ENCODE assay signal across 2 cellular contexts in the genomic region with DNA sequence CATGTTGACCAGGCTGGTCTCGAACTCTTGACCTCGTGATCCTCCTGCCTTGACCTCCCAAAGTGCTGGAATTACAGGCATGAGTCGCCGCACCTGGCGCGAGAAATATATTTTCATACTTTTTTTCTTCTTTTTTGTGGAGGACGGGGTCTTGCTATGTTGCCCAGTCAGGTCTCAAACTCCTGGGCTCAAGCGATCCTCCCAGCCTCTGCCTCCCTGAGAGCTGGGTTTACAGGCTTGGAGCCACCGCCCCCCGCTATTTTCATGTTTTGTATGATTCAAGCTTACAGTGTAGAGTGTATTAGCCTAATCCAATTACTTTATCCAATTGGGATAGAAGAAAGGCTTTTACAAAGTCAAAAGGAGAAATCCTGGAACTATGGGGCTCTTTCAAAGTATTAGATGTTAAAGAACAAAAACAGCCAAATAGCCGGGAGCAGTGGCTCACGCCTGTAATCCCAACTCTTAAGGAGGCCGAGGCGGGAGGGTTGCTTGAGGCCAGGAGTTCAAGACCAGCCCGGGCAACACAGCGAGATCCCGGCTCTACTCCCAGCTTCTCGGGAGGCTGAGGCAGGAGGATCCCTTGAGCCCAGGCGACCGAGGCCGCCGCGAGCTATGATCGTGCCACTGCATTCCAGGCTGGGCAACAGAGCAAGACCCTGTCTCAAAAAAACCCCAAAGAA.
A peak's percentile ranks its signal among the peaks of the same experiment; 100 is the strongest.
TF ChIP-seq lines count a peak whose summit lies in the region.

No MANE protein-coding gene starts in this region.

TF ChIP-seq in GM23338, 12 proteins besides CTCF, POLR2A, EP300 and RAD21 (continued from another document):
- TF ChIP-seq, protein P1, sequence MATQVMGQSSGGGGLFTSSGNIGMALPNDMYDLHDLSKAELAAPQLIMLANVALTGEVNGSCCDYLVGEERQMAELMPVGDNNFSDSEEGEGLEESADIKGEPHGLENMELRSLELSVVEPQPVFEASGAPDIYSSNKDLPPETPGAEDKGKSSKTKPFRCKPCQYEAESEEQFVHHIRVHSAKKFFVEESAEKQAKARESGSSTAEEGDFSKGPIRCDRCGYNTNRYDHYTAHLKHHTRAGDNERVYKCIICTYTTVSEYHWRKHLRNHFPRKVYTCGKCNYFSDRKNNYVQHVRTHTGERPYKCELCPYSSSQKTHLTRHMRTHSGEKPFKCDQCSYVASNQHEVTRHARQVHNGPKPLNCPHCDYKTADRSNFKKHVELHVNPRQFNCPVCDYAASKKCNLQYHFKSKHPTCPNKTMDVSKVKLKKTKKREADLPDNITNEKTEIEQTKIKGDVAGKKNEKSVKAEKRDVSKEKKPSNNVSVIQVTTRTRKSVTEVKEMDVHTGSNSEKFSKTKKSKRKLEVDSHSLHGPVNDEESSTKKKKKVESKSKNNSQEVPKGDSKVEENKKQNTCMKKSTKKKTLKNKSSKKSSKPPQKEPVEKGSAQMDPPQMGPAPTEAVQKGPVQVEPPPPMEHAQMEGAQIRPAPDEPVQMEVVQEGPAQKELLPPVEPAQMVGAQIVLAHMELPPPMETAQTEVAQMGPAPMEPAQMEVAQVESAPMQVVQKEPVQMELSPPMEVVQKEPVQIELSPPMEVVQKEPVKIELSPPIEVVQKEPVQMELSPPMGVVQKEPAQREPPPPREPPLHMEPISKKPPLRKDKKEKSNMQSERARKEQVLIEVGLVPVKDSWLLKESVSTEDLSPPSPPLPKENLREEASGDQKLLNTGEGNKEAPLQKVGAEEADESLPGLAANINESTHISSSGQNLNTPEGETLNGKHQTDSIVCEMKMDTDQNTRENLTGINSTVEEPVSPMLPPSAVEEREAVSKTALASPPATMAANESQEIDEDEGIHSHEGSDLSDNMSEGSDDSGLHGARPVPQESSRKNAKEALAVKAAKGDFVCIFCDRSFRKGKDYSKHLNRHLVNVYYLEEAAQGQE (IDR thresholded peaks at IDR 0.05; ENCODE audit: unreplicated experiment) = no peak
- no peak for TF ChIP-seq STAT1 (IDR thresholded peaks at IDR 0.05; ENCODE audit: unreplicated experiment)
- no peak for TF ChIP-seq EZH2phosphoT487 (IDR thresholded peaks at IDR 0.05; ENCODE audit: unreplicated experiment)
- TF ChIP-seq ZNF114 (CRISPR knock-in tag; IDR thresholded peaks at IDR 0.05) = no peak
- TF ChIP-seq, protein P2, sequence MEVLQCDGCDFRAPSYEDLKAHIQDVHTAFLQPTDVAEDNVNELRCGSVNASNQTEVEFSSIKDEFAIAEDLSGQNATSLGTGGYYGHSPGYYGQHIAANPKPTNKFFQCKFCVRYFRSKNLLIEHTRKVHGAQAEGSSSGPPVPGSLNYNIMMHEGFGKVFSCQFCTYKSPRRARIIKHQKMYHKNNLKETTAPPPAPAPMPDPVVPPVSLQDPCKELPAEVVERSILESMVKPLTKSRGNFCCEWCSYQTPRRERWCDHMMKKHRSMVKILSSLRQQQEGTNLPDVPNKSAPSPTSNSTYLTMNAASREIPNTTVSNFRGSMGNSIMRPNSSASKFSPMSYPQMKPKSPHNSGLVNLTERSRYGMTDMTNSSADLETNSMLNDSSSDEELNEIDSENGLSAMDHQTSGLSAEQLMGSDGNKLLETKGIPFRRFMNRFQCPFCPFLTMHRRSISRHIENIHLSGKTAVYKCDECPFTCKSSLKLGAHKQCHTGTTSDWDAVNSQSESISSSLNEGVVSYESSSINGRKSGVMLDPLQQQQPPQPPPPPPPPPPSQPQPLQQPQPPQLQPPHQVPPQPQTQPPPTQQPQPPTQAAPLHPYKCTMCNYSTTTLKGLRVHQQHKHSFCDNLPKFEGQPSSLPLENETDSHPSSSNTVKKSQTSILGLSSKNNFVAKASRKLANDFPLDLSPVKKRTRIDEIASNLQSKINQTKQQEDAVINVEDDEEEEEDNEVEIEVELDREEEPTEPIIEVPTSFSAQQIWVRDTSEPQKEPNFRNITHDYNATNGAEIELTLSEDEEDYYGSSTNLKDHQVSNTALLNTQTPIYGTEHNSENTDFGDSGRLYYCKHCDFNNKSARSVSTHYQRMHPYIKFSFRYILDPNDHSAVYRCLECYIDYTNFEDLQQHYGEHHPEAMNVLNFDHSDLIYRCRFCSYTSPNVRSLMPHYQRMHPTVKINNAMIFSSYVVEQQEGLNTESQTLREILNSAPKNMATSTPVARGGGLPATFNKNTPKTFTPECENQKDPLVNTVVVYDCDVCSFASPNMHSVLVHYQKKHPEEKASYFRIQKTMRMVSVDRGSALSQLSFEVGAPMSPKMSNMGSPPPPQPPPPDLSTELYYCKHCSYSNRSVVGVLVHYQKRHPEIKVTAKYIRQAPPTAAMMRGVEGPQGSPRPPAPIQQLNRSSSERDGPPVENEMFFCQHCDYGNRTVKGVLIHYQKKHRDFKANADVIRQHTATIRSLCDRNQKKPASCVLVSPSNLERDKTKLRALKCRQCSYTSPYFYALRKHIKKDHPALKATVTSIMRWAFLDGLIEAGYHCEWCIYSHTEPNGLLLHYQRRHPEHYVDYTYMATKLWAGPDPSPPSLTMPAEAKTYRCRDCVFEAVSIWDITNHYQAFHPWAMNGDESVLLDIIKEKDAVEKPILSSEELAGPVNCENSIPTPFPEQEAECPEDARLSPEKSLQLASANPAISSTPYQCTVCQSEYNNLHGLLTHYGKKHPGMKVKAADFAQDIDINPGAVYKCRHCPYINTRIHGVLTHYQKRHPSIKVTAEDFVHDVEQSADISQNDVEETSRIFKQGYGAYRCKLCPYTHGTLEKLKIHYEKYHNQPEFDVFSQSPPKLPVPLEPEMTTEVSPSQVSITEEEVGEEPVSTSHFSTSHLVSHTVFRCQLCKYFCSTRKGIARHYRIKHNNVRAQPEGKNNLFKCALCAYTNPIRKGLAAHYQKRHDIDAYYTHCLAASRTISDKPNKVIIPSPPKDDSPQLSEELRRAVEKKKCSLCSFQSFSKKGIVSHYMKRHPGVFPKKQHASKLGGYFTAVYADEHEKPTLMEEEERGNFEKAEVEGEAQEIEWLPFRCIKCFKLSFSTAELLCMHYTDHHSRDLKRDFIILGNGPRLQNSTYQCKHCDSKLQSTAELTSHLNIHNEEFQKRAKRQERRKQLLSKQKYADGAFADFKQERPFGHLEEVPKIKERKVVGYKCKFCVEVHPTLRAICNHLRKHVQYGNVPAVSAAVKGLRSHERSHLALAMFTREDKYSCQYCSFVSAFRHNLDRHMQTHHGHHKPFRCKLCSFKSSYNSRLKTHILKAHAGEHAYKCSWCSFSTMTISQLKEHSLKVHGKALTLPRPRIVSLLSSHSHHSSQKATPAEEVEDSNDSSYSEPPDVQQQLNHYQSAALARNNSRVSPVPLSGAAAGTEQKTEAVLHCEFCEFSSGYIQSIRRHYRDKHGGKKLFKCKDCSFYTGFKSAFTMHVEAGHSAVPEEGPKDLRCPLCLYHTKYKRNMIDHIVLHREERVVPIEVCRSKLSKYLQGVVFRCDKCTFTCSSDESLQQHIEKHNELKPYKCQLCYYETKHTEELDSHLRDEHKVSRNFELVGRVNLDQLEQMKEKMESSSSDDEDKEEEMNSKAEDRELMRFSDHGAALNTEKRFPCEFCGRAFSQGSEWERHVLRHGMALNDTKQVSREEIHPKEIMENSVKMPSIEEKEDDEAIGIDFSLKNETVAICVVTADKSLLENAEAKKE (CRISPR knock-in tag; IDR thresholded peaks at IDR 0.05) = no peak

TF ChIP-seq in WTC11, 78 proteins besides CTCF, POLR2A, EP300 and RAD21 (continued from another document):
- TF ChIP-seq, protein P3, sequence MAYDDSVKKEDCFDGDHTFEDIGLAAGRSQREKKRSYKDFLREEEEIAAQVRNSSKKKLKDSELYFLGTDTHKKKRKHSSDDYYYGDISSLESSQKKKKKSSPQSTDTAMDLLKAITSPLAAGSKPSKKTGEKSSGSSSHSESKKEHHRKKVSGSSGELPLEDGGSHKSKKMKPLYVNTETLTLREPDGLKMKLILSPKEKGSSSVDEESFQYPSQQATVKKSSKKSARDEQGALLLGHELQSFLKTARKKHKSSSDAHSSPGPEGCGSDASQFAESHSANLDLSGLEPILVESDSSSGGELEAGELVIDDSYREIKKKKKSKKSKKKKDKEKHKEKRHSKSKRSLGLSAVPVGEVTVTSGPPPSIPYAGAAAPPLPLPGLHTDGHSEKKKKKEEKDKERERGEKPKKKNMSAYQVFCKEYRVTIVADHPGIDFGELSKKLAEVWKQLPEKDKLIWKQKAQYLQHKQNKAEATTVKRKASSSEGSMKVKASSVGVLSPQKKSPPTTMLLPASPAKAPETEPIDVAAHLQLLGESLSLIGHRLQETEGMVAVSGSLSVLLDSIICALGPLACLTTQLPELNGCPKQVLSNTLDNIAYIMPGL (CRISPR knock-in tag; IDR thresholded peaks at IDR 0.05) = no peak
- no peak for TF ChIP-seq ZBTB43 (CRISPR knock-in tag; IDR thresholded peaks at IDR 0.05)
- TF ChIP-seq SOX15 (CRISPR knock-in tag; IDR thresholded peaks at IDR 0.05) = no peak
- peak; percentile 68; the same call in 1 of the 2 replicates for TF ChIP-seq GTF2I (CRISPR knock-in tag; conservative IDR thresholded peaks at IDR 0.05)
- no peak for TF ChIP-seq ZNF425 (CRISPR knock-in tag; conservative IDR thresholded peaks at IDR 0.05)
- TF ChIP-seq USF1 (CRISPR knock-in tag; IDR thresholded peaks at IDR 0.05) = no peak
- TF ChIP-seq, protein P4, sequence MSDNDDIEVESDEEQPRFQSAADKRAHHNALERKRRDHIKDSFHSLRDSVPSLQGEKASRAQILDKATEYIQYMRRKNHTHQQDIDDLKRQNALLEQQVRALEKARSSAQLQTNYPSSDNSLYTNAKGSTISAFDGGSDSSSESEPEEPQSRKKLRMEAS (CRISPR knock-in tag; IDR thresholded peaks at IDR 0.05) = no peak
